15 cellular contexts compared by ENCODE assay signal in genomic region chr1:59678065-59678808, GRCh38.
A peak's percentile ranks its signal among the peaks of the same experiment; 100 is the strongest.
DNase-seq lines count a peak whose midpoint lies in the region; ATAC-seq and TF ChIP-seq lines count a peak whose summit lies in the region.
"Had no signal": no experiment of that assay in that cellular context is flagged by ENCODE, and none has a peak within 500 bp of the region (broad histone marks: within the 10 kb centered on the region; RNA-seq: fewer than 3 reads in every experiment).

No MANE protein-coding gene starts in this region.

- TF ChIP-seq CTCF in WTC11 (IDR thresholded peaks at IDR 0.05) (no peak), upper lobe of left lung (IDR thresholded peaks at IDR 0.05) (no peak)

- TF ChIP-seq POLR2A in upper lobe of left lung (IDR thresholded peaks at IDR 0.05), result no peak

- H3K4me1 ChIP-seq in HUES48 (ENCODE audit: control insufficient read depth, insufficient read depth, low read length) (peaks cover 46% of the 10 kb centered on the region), iPS-20b (ENCODE audit: insufficient read depth, low read length) (peaks cover 29% of the 10 kb centered on the region; the same call in 1 of the 2 replicates), skeletal muscle satellite cell (ENCODE audit: control insufficient read depth, insufficient read depth, low read length) (peaks cover 40% of the 10 kb centered on the region), upper lobe of left lung (peaks cover 33 to 57% (median 48%) of the 10 kb centered on the region in 4 donors)

- peaks cover 55% of the 10 kb centered on the region for H3K4me1 Mint-ChIP-seq in WTC11
- H3K4me1 Mint-ChIP-seq: CD8-positive, alpha-beta memory T cell had no signal

- ATAC-seq in WTC11, result peak; percentile 78
- no peak for ATAC-seq in HG03108 (IDR thresholded peaks at IDR 0.05; ENCODE audit: unreplicated experiment)
- no peak for ATAC-seq in upper lobe of left lung (ENCODE audit: low FRiP score in 2 of 2)
- ATAC-seq in HG02870 (IDR thresholded peaks at IDR 0.05; ENCODE audit: unreplicated experiment), result no peak

- H3K36me3 ChIP-seq in HUES48 (ENCODE audit: control insufficient read depth, insufficient read depth, low read length) (no peaks in the 10 kb centered on the region), iPS-20b (ENCODE audit: insufficient read depth, low read depth, low read length) (no peaks in the 10 kb centered on the region), skeletal muscle satellite cell (ENCODE audit: insufficient read depth, low read length) (peaks cover under 1% of the 10 kb centered on the region), upper lobe of left lung (peaks cover 0 to 2% (median 0%) of the 10 kb centered on the region in 4 donors)
- H3K36me3 ChIP-seq: MG63 had no signal

- DNase-seq in WTC11 (ENCODE audit: low spot score) (no peak), NOMO-1 treated with dmso at 0.1 percent for 144 hours (lab: John Stamatoyannopoulos, UW; ENCODE audit: unreplicated experiment) (no peak), upper lobe of left lung (no peak)
- DNase-seq: activated CD8-positive, alpha-beta memory T cell treated with anti-CD3 and anti-CD28 coated beads, Interleukin-2, amount 50 U/mL, for 48 hours; activated naive CD8-positive, alpha-beta T cell treated with anti-CD3 and anti-CD28 coated beads, Interleukin-2, amount 10 ng/mL, durations not matched to agents 7 days and 5 days; CD8-positive, alpha-beta memory T cell; dorsolateral prefrontal cortex; NCI-H446 treated with DMSO at 0.1 percent for 48 hours; substantia nigra had no signal

- CTCF ChIA-PET in WTC11 (lab: Charles Lee), result interaction anchor here (1.0 kb wide), 1 partner anchor 20 kb away, joined by 7 read pairs; no protein-coding TSS in a partner anchor

- H3K27ac Mint-ChIP-seq in WTC11, result no peak overlapping the region
- H3K27ac Mint-ChIP-seq: activated naive CD8-positive, alpha-beta T cell treated with anti-CD3 and anti-CD28 coated beads, Interleukin-2, amount 10 ng/mL, durations not matched to agents 7 days and 5 days; CD8-positive, alpha-beta memory T cell had no signal

- no peaks in the 10 kb centered on the region for H3K36me3 Mint-ChIP-seq in WTC11

- H3K27ac ChIP-seq in HUES48 (ENCODE audit: low read depth, low read length), result peak overlapping the region; percentile 80
- no peak overlapping the region for H3K27ac ChIP-seq in iPS-20b (ENCODE audit: low read length)
- H3K27ac ChIP-seq in upper lobe of left lung, result peak overlapping the region in 2 of 4 donors; percentile 16 to 35

- no peaks in the 10 kb centered on the region for H3K27me3 ChIP-seq in HUES48 (ENCODE audit: control insufficient read depth, insufficient read depth, low read length)
- no peaks in the 10 kb centered on the region for H3K27me3 ChIP-seq in iPS-20b (ENCODE audit: insufficient read depth, low read length)
- no peaks in the 10 kb centered on the region for H3K27me3 ChIP-seq in skeletal muscle satellite cell (ENCODE audit: control insufficient read depth, insufficient read depth, low read length)
- H3K27me3 ChIP-seq in upper lobe of left lung, result no peaks in the 10 kb centered on the region
- H3K27me3 ChIP-seq: dorsolateral prefrontal cortex, MG63 had no signal

- H3K9ac ChIP-seq in HUES48 (ENCODE audit: low read depth, low read length) (no peak overlapping the region), iPS-20b (ENCODE audit: low read depth, low read length) (peak overlapping the region; percentile 24; the same call in 1 of the 2 replicates), skeletal muscle satellite cell (ENCODE audit: low read depth, low read length) (peak overlapping the region; percentile 68)

- no peaks in the 10 kb centered on the region for H3K9me3 ChIP-seq in HUES48 (ENCODE audit: control insufficient read depth, insufficient read depth, low read length)
- H3K9me3 ChIP-seq in iPS-20b (ENCODE audit: insufficient read depth, low read depth, low read length), result no peaks in the 10 kb centered on the region
- peaks cover 4% of the 10 kb centered on the region for H3K9me3 ChIP-seq in skeletal muscle satellite cell (replicated peaks; ENCODE audit: low read length)
- H3K9me3 ChIP-seq in upper lobe of left lung, result no peaks in the 10 kb centered on the region

- TF ChIP-seq EP300 in upper lobe of left lung (IDR thresholded peaks at IDR 0.05), result no peak

- WGBS in upper lobe of left lung, 2 donors, result 36 to 38% methylated on average over 2 of the region's 2 CpGs

- no peaks in the 10 kb centered on the region for H3K27me3 Mint-ChIP-seq in WTC11 (ENCODE audit: low read depth)
- H3K27me3 Mint-ChIP-seq: activated naive CD8-positive, alpha-beta T cell treated with anti-CD3 and anti-CD28 coated beads, Interleukin-2, amount 10 ng/mL, durations not matched to agents 7 days and 5 days; CD8-positive, alpha-beta memory T cell had no signal

- H3K9me3 Mint-ChIP-seq in WTC11, result no peaks in the 10 kb centered on the region
- H3K9me3 Mint-ChIP-seq: activated naive CD8-positive, alpha-beta T cell treated with anti-CD3 and anti-CD28 coated beads, Interleukin-2, amount 10 ng/mL, durations not matched to agents 7 days and 5 days; CD8-positive, alpha-beta memory T cell had no signal

- POLR2A ChIA-PET in WTC11 (lab: Charles Lee), result interaction anchor here (1.2 kb wide), 1 partner anchor 88 kb away, joined by 4 read pairs; no protein-coding TSS in a partner anchor

- peak overlapping the region; percentile 34 for H3K4me2 ChIP-seq in skeletal muscle satellite cell (ENCODE audit: low read length)

- H3K4me3 ChIP-seq in HUES48 (ENCODE audit: low read depth, low read length) (peak overlapping the region; percentile 32; the same call in 1 of the 2 replicates), iPS-20b (ENCODE audit: low read length) (peak overlapping the region; percentile 1; the same call in 1 of the 2 replicates), skeletal muscle satellite cell (ENCODE audit: low read length) (no peak overlapping the region), upper lobe of left lung (no peak overlapping the region)
- H3K4me3 ChIP-seq: dorsolateral prefrontal cortex, MG63 had no signal

- H3K4me3 Mint-ChIP-seq in WTC11, result no peak overlapping the region
- H3K4me3 Mint-ChIP-seq: activated naive CD8-positive, alpha-beta T cell treated with anti-CD3 and anti-CD28 coated beads, Interleukin-2, amount 10 ng/mL, durations not matched to agents 7 days and 5 days; CD8-positive, alpha-beta memory T cell had no signal

TF ChIP-seq in WTC11, 78 proteins besides CTCF, POLR2A, EP300 and RAD21:
- TF ChIP-seq ZNF281 (CRISPR knock-in tag; IDR thresholded peaks at IDR 0.05) (no peak), EMX1 (CRISPR knock-in tag; IDR thresholded peaks at IDR 0.05) (no peak), E2F1 (CRISPR knock-in tag; IDR thresholded peaks at IDR 0.05) (no peak), JUN (CRISPR knock-in tag; IDR thresholded peaks at IDR 0.05) (no peak), CREM (CRISPR knock-in tag; IDR thresholded peaks at IDR 0.05) (no peak), ZNF138 (CRISPR knock-in tag; conservative IDR thresholded peaks at IDR 0.05) (no peak), MXD4 (CRISPR knock-in tag; IDR thresholded peaks at IDR 0.05; ENCODE audit: borderline replicate concordance) (no peak)
- TF ChIP-seq, protein P1, sequence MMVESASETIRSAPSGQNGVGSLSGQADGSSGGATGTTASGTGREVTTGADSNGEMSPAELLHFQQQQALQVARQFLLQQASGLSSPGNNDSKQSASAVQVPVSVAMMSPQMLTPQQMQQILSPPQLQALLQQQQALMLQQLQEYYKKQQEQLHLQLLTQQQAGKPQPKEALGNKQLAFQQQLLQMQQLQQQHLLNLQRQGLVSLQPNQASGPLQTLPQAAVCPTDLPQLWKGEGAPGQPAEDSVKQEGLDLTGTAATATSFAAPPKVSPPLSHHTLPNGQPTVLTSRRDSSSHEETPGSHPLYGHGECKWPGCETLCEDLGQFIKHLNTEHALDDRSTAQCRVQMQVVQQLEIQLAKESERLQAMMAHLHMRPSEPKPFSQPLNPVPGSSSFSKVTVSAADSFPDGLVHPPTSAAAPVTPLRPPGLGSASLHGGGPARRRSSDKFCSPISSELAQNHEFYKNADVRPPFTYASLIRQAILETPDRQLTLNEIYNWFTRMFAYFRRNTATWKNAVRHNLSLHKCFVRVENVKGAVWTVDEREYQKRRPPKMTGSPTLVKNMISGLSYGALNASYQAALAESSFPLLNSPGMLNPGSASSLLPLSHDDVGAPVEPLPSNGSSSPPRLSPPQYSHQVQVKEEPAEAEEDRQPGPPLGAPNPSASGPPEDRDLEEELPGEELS (CRISPR knock-in tag; IDR thresholded peaks at IDR 0.05), result no peak
- TF ChIP-seq, protein P2, sequence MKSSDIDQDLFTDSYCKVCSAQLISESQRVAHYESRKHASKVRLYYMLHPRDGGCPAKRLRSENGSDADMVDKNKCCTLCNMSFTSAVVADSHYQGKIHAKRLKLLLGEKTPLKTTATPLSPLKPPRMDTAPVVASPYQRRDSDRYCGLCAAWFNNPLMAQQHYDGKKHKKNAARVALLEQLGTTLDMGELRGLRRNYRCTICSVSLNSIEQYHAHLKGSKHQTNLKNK (CRISPR knock-in tag; IDR thresholded peaks at IDR 0.05), result no peak

Comparison
In these comparisons a context has a peak if more than half of its experiments do, and no peak if none do; other contexts are left out.
1. H3K4me3 ChIP-seq: peak in HUES48 (single experiment) and iPS-20b (single experiment); none in skeletal muscle satellite cell (single experiment) and upper lobe of left lung (0 of 4).